ENCODE assay signal across 15 cellular contexts in genomic region chr1:98732985-98733781, GRCh38.
DNase-seq lines count a peak whose midpoint lies in the region; ATAC-seq and TF ChIP-seq lines count a peak whose summit lies in the region.
"Had no signal": no experiment of that assay in that cellular context is flagged by ENCODE, and none has a peak within 500 bp of the region (broad histone marks: within the 10 kb centered on the region; RNA-seq: fewer than 3 reads in every experiment).

No MANE protein-coding gene starts in this region.

- no peaks in the 10 kb centered on the region for H3K27me3 ChIP-seq in mesendoderm (ENCODE audit: insufficient read depth, low read length, poor library complexity)
- H3K27me3 ChIP-seq: transverse colon had no signal

- no peak overlapping the region for H3K4me3 ChIP-seq in mesendoderm (ENCODE audit: low read length)
- H3K4me3 ChIP-seq: K562, transverse colon had no signal

- no peak overlapping the region for H3K18ac ChIP-seq in mesendoderm (ENCODE audit: low read length)

- H3K23ac ChIP-seq in mesendoderm (ENCODE audit: low read length) = no peak overlapping the region

- no peak overlapping the region for H3K4ac ChIP-seq in mesendoderm (ENCODE audit: low read depth, low read length)

- no peak overlapping the region for H4K5ac ChIP-seq in mesendoderm (ENCODE audit: low read length)

- POLR2A ChIA-PET in WTC11 (lab: Charles Lee) = no interaction called here

- H2AK5ac ChIP-seq in mesendoderm (ENCODE audit: low read length) = no peak overlapping the region

- H3K4me3 Mint-ChIP-seq in Calu3 (ENCODE audit: low read depth, unreplicated experiment) (peak overlapping the region; percentile 75), WTC11 (no peak overlapping the region)
- H3K4me3 Mint-ChIP-seq in T-helper 2 cell treated with Interferon-gamma antibody and Interleukin-4, amounts not matched to agents 5 μg/mL and 100 μg/mL, for 36 hours = no peak overlapping the region
- no peak overlapping the region for H3K4me3 Mint-ChIP-seq in activated T-cell treated with anti-CD3 and anti-CD28 coated beads, Interleukin-2, amount 50 U/mL, for 4 hours

- H3K27ac ChIP-seq in mesendoderm (ENCODE audit: low read depth, low read length) = no peak overlapping the region
- H3K27ac ChIP-seq: parathyroid adenoma, transverse colon had no signal

- no peak overlapping the region for H2BK120ac ChIP-seq in mesendoderm (ENCODE audit: low read depth, low read length)

- WGBS in mesendoderm (ENCODE audit: extremely low coverage, insufficient coverage, low lambda C conversion rate) = no CpG with 5 or more reads among the region's 9 CpGs

- peak; percentile 6 for DNase-seq in Calu3
- DNase-seq in WTC11 (ENCODE audit: low spot score) = no peak
- peak; percentile 10 for DNase-seq in mesendoderm
- no peak for DNase-seq in stimulated activated CD4-positive, alpha-beta T cell treated with anti-CD3 and anti-CD28 coated beads, Interleukin-2, amount 100 ng/mL, for 48 hours
- DNase-seq in T-helper 2 cell treated with Interferon-gamma antibody and Interleukin-4, amounts not matched to agents 5 μg/mL and 100 μg/mL, for 36 hours (ENCODE audit: low spot score) = no peak
- no peak for DNase-seq in activated T-cell treated with anti-CD3 and anti-CD28 coated beads, Interleukin-2, amount 50 U/mL, for 4 hours
- DNase-seq in NCI-H2227 (lab: John Stamatoyannopoulos, UW; ENCODE audit: unreplicated experiment) = no peak
- DNase-seq: activated CD4-positive, alpha-beta T cell treated with anti-CD3 and anti-CD28 coated beads, Interleukin-2, amount 50 U/mL, for 4 hours; amygdala; NCI-H774; T-helper 9 cell; transverse colon had no signal

- no peaks in the 10 kb centered on the region for H3K79me2 ChIP-seq in mesendoderm (ENCODE audit: control insufficient read depth, insufficient read depth, low read length)
- H3K79me2 ChIP-seq: parathyroid adenoma had no signal

- no TSS peak for BruUV-seq in Calu3 (replicated peaks; lab: Mats Ljungman, UMichigan)

- no peak for TF ChIP-seq CTCF in Calu3 (IDR thresholded peaks at IDR 0.05; ENCODE audit: unreplicated experiment)
- no peak for TF ChIP-seq CTCF in WTC11 (IDR thresholded peaks at IDR 0.05)

- no peaks in the 10 kb centered on the region for H3K27me3 Mint-ChIP-seq in Calu3 (ENCODE audit: unreplicated experiment)
- no peaks in the 10 kb centered on the region for H3K27me3 Mint-ChIP-seq in WTC11 (ENCODE audit: low read depth)
- no peaks in the 10 kb centered on the region for H3K27me3 Mint-ChIP-seq in T-helper 2 cell treated with Interferon-gamma antibody and Interleukin-4, amounts not matched to agents 5 μg/mL and 100 μg/mL, for 36 hours (ENCODE audit: low read depth)
- peaks cover 6% of the 10 kb centered on the region for H3K27me3 Mint-ChIP-seq in activated T-cell treated with anti-CD3 and anti-CD28 coated beads, Interleukin-2, amount 50 U/mL, for 4 hours (ENCODE audit: low read depth)

- peaks cover 5% of the 10 kb centered on the region for H3K4me1 ChIP-seq in mesendoderm (ENCODE audit: control insufficient read depth, low read depth, low read length)
- H3K4me1 ChIP-seq: parathyroid adenoma had no signal

- no peak overlapping the region for H3K9ac ChIP-seq in mesendoderm (ENCODE audit: low read length)
- H3K9ac ChIP-seq: parathyroid adenoma had no signal

- no peak overlapping the region for H4K8ac ChIP-seq in mesendoderm (ENCODE audit: low read depth, low read length)

- CTCF ChIA-PET in Calu3 (lab: Charles Lee) (no interaction called here), WTC11 (lab: Charles Lee) (no interaction called here)

- H2BK5ac ChIP-seq in mesendoderm (ENCODE audit: low read length) = no peak overlapping the region

- peak overlapping the region; percentile 94 for H3K27ac Mint-ChIP-seq in Calu3 (ENCODE audit: unreplicated experiment)
- H3K27ac Mint-ChIP-seq in WTC11 = peak overlapping the region; percentile 84
- no peak overlapping the region for H3K27ac Mint-ChIP-seq in T-helper 2 cell treated with Interferon-gamma antibody and Interleukin-4, amounts not matched to agents 5 μg/mL and 100 μg/mL, for 36 hours

- H3K36me3 Mint-ChIP-seq in Calu3 (ENCODE audit: insufficient read depth, unreplicated experiment) (peaks cover 13% of the 10 kb centered on the region), WTC11 (peaks cover 8% of the 10 kb centered on the region)
- no peaks in the 10 kb centered on the region for H3K36me3 Mint-ChIP-seq in T-helper 2 cell treated with Interferon-gamma antibody and Interleukin-4, amounts not matched to agents 5 μg/mL and 100 μg/mL, for 36 hours (ENCODE audit: low read depth)
- no peaks in the 10 kb centered on the region for H3K36me3 Mint-ChIP-seq in activated T-cell treated with anti-CD3 and anti-CD28 coated beads, Interleukin-2, amount 50 U/mL, for 4 hours (ENCODE audit: insufficient read depth)

- H3K4me1 Mint-ChIP-seq in Calu3 (ENCODE audit: low read depth, unreplicated experiment) (peaks cover 28% of the 10 kb centered on the region), WTC11 (peaks cover 7% of the 10 kb centered on the region)
- no peaks in the 10 kb centered on the region for H3K4me1 Mint-ChIP-seq in T-helper 2 cell treated with Interferon-gamma antibody and Interleukin-4, amounts not matched to agents 5 μg/mL and 100 μg/mL, for 36 hours (ENCODE audit: low read depth)
- no peaks in the 10 kb centered on the region for H3K4me1 Mint-ChIP-seq in activated T-cell treated with anti-CD3 and anti-CD28 coated beads, Interleukin-2, amount 50 U/mL, for 4 hours (ENCODE audit: low read depth)

- no peaks in the 10 kb centered on the region for H3K79me1 ChIP-seq in mesendoderm (ENCODE audit: low read length)

- no peak overlapping the region for H2BK15ac ChIP-seq in mesendoderm (replicated peaks; ENCODE audit: low read depth)

- intact Hi-C loops in Calu3 (cut with micrococcal nuclease; ENCODE audit: unreplicated experiment) = loop anchor here (5.0 kb wide), 1 partner anchor 71 kb away; the partner anchor contains the start of gene SNX7

- peak; percentile 74 for ATAC-seq in GM19463 (IDR thresholded peaks at IDR 0.05; ENCODE audit: unreplicated experiment)
- peak; percentile 24 for ATAC-seq in WTC11
- ATAC-seq in activated T-cell treated with anti-CD3 and anti-CD28 coated beads, Interleukin-2, amount 50 U/mL, for 4 hours = no peak
- ATAC-seq: K562 had no signal

- H3K56ac ChIP-seq in mesendoderm (ENCODE audit: low read length) = no peak overlapping the region

- H3K9me3 Mint-ChIP-seq in Calu3 (ENCODE audit: low read depth, unreplicated experiment) (no peaks in the 10 kb centered on the region), WTC11 (peaks cover 11% of the 10 kb centered on the region)
- H3K9me3 Mint-ChIP-seq in T-helper 2 cell treated with Interferon-gamma antibody and Interleukin-4, amounts not matched to agents 5 μg/mL and 100 μg/mL, for 36 hours = no peaks in the 10 kb centered on the region
- no peaks in the 10 kb centered on the region for H3K9me3 Mint-ChIP-seq in activated T-cell treated with anti-CD3 and anti-CD28 coated beads, Interleukin-2, amount 50 U/mL, for 4 hours

- H3K36me3 ChIP-seq in mesendoderm (ENCODE audit: control insufficient read depth, insufficient read depth, low read length) = no peaks in the 10 kb centered on the region
- H3K36me3 ChIP-seq: transverse colon had no signal

- H3K4me2 ChIP-seq in mesendoderm (ENCODE audit: low read length) = no peak overlapping the region

TF ChIP-seq in WTC11, 78 proteins besides CTCF, POLR2A, EP300 and RAD21 (continues in another document):
- TF ChIP-seq ZNF281 (CRISPR knock-in tag; IDR thresholded peaks at IDR 0.05) (no peak), ZNF138 (CRISPR knock-in tag; conservative IDR thresholded peaks at IDR 0.05) (no peak), TP53 (CRISPR knock-in tag; IDR thresholded peaks at IDR 0.05) (no peak), FOXP1 (CRISPR knock-in tag; IDR thresholded peaks at IDR 0.05; ENCODE audit: borderline replicate concordance) (no peak), SP1 (CRISPR knock-in tag; conservative IDR thresholded peaks at IDR 0.05) (no peak), NFYB (CRISPR knock-in tag; conservative IDR thresholded peaks at IDR 0.05; ENCODE audit: low read depth) (no peak), E2F5 (CRISPR knock-in tag; IDR thresholded peaks at IDR 0.05) (no peak), KAT7 (CRISPR knock-in tag; IDR thresholded peaks at IDR 0.05; ENCODE audit: borderline replicate concordance) (no peak)
- TF ChIP-seq, protein P1, sequence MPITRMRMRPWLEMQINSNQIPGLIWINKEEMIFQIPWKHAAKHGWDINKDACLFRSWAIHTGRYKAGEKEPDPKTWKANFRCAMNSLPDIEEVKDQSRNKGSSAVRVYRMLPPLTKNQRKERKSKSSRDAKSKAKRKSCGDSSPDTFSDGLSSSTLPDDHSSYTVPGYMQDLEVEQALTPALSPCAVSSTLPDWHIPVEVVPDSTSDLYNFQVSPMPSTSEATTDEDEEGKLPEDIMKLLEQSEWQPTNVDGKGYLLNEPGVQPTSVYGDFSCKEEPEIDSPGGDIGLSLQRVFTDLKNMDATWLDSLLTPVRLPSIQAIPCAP (CRISPR knock-in tag; IDR thresholded peaks at IDR 0.05) = no peak

Comparison
In these comparisons a context has a peak if more than half of its experiments do, and no peak if none do; other contexts are left out.
1. DNase-seq: peak in Calu3 (single experiment) and mesendoderm (single experiment); none in WTC11 (single experiment), stimulated activated CD4-positive, alpha-beta T cell treated with anti-CD3 and anti-CD28 coated beads, Interleukin-2, amount 100 ng/mL, for 48 hours (0 of 2), T-helper 2 cell treated with Interferon-gamma antibody and Interleukin-4, amounts not matched to agents 5 μg/mL and 100 μg/mL, for 36 hours (single experiment), activated T-cell treated with anti-CD3 and anti-CD28 coated beads, Interleukin-2, amount 50 U/mL, for 4 hours (single experiment) and NCI-H2227 (single experiment).
2. ATAC-seq: peak in GM19463 (single experiment) and WTC11 (single experiment); none in activated T-cell treated with anti-CD3 and anti-CD28 coated beads, Interleukin-2, amount 50 U/mL, for 4 hours (0 of 2).